Comparison of ENCODE assay signal across 1 cellular context in the genomic region with DNA sequence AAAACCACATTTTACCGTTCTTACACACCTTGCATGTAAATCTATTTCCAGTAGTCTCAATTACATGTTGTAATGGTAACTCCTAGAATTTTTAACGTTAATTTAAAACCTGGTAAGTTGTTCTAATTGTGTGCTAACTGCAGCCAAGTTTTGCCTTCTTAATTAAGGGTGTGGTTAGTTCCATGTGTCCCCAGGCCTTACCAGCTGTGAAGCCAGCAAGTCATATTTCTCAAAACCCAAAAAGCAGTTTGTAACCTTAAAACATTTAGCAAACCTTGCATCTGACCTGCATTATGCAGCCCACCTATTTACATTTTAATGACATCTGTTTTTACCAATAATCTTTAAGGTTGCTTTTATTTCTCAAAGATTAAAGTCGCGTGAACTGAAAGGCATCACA.
TF ChIP-seq lines count a peak whose summit lies in the region.

No MANE protein-coding gene starts in this region.

TF ChIP-seq in HepG2, 621 proteins besides CTCF, POLR2A, EP300 and RAD21:
- TF ChIP-seq, protein P1, sequence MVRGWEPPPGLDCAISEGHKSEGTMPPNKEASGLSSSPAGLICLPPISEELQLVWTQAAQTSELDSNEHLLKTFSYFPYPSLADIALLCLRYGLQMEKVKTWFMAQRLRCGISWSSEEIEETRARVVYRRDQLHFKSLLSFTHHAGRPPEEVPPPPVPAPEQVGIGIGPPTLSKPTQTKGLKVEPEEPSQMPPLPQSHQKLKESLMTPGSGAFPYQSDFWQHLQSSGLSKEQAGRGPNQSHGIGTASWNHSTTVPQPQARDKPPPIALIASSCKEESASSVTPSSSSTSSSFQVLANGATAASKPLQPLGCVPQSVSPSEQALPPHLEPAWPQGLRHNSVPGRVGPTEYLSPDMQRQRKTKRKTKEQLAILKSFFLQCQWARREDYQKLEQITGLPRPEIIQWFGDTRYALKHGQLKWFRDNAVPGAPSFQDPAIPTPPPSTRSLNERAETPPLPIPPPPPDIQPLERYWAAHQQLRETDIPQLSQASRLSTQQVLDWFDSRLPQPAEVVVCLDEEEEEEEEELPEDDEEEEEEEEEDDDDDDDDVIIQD (CRISPR knock-in tag; IDR thresholded peaks at IDR 0.05; ENCODE audit: low read depth) = no peak
- TF ChIP-seq TBX2 (CRISPR knock-in tag; IDR thresholded peaks at IDR 0.05; ENCODE audit: borderline replicate concordance) (no peak), ZFP36L1 (CRISPR knock-in tag; IDR thresholded peaks at IDR 0.05) (no peak), KLF11 (CRISPR knock-in tag; IDR thresholded peaks at IDR 0.05) (no peak), ZNF556 (CRISPR knock-in tag; IDR thresholded peaks at IDR 0.05; ENCODE audit: borderline replicate concordance) (no peak), HNRNPLL (IDR thresholded peaks at IDR 0.05; ENCODE audit: low read depth, low read length, poor library complexity, severe bottlenecking) (no peak), ZNF670 (CRISPR knock-in tag; IDR thresholded peaks at IDR 0.05; ENCODE audit: borderline replicate concordance) (no peak), ZNF883 (CRISPR knock-in tag; IDR thresholded peaks at IDR 0.05; ENCODE audit: not compliant biosample characterization) (no peak), TBX3 (IDR thresholded peaks at IDR 0.05; ENCODE audit: borderline replicate concordance) (no peak), SUZ12 (IDR thresholded peaks at IDR 0.05; ENCODE audit: low read depth, low read length) (no peak), ZNF563 (CRISPR knock-in tag; IDR thresholded peaks at IDR 0.05) (no peak), AGO1 (IDR thresholded peaks at IDR 0.05; ENCODE audit: low read depth, low read length, poor library complexity, severe bottlenecking) (no peak), ZZZ3 (CRISPR knock-in tag; IDR thresholded peaks at IDR 0.05; ENCODE audit: borderline replicate concordance) (no peak)
- TF ChIP-seq, protein P2, sequence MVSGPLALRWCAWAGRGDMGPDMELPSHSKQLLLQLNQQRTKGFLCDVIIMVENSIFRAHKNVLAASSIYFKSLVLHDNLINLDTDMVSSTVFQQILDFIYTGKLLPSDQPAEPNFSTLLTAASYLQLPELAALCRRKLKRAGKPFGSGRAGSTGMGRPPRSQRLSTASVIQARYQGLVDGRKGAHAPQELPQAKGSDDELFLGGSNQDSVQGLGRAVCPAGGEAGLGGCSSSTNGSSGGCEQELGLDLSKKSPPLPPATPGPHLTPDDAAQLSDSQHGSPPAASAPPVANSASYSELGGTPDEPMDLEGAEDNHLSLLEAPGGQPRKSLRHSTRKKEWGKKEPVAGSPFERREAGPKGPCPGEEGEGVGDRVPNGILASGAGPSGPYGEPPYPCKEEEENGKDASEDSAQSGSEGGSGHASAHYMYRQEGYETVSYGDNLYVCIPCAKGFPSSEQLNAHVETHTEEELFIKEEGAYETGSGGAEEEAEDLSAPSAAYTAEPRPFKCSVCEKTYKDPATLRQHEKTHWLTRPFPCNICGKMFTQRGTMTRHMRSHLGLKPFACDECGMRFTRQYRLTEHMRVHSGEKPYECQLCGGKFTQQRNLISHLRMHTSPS (CRISPR knock-in tag; IDR thresholded peaks at IDR 0.05; ENCODE audit: low read depth) = no peak
- TF ChIP-seq, protein P3, sequence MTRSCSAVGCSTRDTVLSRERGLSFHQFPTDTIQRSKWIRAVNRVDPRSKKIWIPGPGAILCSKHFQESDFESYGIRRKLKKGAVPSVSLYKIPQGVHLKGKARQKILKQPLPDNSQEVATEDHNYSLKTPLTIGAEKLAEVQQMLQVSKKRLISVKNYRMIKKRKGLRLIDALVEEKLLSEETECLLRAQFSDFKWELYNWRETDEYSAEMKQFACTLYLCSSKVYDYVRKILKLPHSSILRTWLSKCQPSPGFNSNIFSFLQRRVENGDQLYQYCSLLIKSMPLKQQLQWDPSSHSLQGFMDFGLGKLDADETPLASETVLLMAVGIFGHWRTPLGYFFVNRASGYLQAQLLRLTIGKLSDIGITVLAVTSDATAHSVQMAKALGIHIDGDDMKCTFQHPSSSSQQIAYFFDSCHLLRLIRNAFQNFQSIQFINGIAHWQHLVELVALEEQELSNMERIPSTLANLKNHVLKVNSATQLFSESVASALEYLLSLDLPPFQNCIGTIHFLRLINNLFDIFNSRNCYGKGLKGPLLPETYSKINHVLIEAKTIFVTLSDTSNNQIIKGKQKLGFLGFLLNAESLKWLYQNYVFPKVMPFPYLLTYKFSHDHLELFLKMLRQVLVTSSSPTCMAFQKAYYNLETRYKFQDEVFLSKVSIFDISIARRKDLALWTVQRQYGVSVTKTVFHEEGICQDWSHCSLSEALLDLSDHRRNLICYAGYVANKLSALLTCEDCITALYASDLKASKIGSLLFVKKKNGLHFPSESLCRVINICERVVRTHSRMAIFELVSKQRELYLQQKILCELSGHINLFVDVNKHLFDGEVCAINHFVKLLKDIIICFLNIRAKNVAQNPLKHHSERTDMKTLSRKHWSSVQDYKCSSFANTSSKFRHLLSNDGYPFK (CRISPR knock-in tag; IDR thresholded peaks at IDR 0.05; ENCODE audit: borderline replicate concordance) = no peak
